1 cellular context compared by ENCODE assay signal in the genomic region with DNA sequence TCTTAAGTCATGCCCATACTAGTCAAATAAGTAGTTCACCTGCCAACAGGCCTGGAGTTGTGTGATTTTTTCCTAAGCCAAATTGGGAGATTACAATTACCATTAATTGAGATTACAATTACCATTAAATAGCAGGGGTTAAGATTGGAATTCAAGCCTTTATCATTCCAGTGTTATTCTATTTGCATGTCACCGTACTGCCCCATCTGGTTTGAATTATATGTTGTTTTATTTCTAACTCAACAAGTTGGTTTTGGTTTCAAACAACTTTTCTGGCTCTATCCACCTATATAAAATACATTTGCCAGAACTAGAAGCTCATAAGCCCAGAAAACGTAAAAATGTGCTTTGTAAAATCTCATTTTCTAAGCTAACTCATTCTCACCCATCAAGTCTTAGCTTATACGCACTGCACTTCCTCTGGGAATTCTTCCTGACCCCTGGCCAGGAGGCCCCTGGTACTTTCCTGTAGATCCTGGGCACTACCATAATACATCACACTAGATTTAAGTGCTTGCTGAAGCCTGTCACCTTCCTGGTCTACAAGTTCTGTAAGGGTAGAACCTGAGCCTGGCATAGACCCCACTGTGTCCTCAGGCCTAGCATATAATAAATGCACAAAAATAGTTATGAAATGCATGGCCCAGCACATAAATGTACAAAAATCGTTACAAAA.
TF ChIP-seq lines count a peak whose summit lies in the region.

No MANE protein-coding gene starts in this region.

TF ChIP-seq in WTC11, 78 proteins besides CTCF, POLR2A, EP300 and RAD21 (continued from another document):
- TF ChIP-seq, protein P1, sequence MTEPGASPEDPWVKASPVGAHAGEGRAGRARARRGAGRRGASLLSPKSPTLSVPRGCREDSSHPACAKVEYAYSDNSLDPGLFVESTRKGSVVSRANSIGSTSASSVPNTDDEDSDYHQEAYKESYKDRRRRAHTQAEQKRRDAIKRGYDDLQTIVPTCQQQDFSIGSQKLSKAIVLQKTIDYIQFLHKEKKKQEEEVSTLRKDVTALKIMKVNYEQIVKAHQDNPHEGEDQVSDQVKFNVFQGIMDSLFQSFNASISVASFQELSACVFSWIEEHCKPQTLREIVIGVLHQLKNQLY (CRISPR knock-in tag; IDR thresholded peaks at IDR 0.05): no peak
- TF ChIP-seq, protein P2, sequence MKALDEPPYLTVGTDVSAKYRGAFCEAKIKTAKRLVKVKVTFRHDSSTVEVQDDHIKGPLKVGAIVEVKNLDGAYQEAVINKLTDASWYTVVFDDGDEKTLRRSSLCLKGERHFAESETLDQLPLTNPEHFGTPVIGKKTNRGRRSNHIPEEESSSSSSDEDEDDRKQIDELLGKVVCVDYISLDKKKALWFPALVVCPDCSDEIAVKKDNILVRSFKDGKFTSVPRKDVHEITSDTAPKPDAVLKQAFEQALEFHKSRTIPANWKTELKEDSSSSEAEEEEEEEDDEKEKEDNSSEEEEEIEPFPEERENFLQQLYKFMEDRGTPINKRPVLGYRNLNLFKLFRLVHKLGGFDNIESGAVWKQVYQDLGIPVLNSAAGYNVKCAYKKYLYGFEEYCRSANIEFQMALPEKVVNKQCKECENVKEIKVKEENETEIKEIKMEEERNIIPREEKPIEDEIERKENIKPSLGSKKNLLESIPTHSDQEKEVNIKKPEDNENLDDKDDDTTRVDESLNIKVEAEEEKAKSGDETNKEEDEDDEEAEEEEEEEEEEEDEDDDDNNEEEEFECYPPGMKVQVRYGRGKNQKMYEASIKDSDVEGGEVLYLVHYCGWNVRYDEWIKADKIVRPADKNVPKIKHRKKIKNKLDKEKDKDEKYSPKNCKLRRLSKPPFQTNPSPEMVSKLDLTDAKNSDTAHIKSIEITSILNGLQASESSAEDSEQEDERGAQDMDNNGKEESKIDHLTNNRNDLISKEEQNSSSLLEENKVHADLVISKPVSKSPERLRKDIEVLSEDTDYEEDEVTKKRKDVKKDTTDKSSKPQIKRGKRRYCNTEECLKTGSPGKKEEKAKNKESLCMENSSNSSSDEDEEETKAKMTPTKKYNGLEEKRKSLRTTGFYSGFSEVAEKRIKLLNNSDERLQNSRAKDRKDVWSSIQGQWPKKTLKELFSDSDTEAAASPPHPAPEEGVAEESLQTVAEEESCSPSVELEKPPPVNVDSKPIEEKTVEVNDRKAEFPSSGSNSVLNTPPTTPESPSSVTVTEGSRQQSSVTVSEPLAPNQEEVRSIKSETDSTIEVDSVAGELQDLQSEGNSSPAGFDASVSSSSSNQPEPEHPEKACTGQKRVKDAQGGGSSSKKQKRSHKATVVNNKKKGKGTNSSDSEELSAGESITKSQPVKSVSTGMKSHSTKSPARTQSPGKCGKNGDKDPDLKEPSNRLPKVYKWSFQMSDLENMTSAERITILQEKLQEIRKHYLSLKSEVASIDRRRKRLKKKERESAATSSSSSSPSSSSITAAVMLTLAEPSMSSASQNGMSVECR (CRISPR knock-in tag; IDR thresholded peaks at IDR 0.05; ENCODE audit: borderline replicate concordance): no peak
- TF ChIP-seq, protein P3, sequence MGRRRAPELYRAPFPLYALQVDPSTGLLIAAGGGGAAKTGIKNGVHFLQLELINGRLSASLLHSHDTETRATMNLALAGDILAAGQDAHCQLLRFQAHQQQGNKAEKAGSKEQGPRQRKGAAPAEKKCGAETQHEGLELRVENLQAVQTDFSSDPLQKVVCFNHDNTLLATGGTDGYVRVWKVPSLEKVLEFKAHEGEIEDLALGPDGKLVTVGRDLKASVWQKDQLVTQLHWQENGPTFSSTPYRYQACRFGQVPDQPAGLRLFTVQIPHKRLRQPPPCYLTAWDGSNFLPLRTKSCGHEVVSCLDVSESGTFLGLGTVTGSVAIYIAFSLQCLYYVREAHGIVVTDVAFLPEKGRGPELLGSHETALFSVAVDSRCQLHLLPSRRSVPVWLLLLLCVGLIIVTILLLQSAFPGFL (CRISPR knock-in tag; IDR thresholded peaks at IDR 0.05; ENCODE audit: borderline replicate concordance): no peak
- TF ChIP-seq, protein P4, sequence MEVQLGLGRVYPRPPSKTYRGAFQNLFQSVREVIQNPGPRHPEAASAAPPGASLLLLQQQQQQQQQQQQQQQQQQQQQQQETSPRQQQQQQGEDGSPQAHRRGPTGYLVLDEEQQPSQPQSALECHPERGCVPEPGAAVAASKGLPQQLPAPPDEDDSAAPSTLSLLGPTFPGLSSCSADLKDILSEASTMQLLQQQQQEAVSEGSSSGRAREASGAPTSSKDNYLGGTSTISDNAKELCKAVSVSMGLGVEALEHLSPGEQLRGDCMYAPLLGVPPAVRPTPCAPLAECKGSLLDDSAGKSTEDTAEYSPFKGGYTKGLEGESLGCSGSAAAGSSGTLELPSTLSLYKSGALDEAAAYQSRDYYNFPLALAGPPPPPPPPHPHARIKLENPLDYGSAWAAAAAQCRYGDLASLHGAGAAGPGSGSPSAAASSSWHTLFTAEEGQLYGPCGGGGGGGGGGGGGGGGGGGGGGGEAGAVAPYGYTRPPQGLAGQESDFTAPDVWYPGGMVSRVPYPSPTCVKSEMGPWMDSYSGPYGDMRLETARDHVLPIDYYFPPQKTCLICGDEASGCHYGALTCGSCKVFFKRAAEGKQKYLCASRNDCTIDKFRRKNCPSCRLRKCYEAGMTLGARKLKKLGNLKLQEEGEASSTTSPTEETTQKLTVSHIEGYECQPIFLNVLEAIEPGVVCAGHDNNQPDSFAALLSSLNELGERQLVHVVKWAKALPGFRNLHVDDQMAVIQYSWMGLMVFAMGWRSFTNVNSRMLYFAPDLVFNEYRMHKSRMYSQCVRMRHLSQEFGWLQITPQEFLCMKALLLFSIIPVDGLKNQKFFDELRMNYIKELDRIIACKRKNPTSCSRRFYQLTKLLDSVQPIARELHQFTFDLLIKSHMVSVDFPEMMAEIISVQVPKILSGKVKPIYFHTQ (CRISPR knock-in tag; IDR thresholded peaks at IDR 0.05): no peak
- TF ChIP-seq, protein P5, sequence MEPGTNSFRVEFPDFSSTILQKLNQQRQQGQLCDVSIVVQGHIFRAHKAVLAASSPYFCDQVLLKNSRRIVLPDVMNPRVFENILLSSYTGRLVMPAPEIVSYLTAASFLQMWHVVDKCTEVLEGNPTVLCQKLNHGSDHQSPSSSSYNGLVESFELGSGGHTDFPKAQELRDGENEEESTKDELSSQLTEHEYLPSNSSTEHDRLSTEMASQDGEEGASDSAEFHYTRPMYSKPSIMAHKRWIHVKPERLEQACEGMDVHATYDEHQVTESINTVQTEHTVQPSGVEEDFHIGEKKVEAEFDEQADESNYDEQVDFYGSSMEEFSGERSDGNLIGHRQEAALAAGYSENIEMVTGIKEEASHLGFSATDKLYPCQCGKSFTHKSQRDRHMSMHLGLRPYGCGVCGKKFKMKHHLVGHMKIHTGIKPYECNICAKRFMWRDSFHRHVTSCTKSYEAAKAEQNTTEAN (CRISPR knock-in tag; IDR thresholded peaks at IDR 0.05): no peak
- TF ChIP-seq, protein P6, sequence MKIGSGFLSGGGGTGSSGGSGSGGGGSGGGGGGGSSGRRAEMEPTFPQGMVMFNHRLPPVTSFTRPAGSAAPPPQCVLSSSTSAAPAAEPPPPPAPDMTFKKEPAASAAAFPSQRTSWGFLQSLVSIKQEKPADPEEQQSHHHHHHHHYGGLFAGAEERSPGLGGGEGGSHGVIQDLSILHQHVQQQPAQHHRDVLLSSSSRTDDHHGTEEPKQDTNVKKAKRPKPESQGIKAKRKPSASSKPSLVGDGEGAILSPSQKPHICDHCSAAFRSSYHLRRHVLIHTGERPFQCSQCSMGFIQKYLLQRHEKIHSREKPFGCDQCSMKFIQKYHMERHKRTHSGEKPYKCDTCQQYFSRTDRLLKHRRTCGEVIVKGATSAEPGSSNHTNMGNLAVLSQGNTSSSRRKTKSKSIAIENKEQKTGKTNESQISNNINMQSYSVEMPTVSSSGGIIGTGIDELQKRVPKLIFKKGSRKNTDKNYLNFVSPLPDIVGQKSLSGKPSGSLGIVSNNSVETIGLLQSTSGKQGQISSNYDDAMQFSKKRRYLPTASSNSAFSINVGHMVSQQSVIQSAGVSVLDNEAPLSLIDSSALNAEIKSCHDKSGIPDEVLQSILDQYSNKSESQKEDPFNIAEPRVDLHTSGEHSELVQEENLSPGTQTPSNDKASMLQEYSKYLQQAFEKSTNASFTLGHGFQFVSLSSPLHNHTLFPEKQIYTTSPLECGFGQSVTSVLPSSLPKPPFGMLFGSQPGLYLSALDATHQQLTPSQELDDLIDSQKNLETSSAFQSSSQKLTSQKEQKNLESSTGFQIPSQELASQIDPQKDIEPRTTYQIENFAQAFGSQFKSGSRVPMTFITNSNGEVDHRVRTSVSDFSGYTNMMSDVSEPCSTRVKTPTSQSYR (CRISPR knock-in tag; IDR thresholded peaks at IDR 0.05): no peak
- TF ChIP-seq, protein P7, sequence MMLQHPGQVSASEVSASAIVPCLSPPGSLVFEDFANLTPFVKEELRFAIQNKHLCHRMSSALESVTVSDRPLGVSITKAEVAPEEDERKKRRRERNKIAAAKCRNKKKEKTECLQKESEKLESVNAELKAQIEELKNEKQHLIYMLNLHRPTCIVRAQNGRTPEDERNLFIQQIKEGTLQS (CRISPR knock-in tag; conservative IDR thresholded peaks at IDR 0.05): no peak
TF ChIP-seq in WTC11: peak in this region for 0.
